In the genomic region with DNA sequence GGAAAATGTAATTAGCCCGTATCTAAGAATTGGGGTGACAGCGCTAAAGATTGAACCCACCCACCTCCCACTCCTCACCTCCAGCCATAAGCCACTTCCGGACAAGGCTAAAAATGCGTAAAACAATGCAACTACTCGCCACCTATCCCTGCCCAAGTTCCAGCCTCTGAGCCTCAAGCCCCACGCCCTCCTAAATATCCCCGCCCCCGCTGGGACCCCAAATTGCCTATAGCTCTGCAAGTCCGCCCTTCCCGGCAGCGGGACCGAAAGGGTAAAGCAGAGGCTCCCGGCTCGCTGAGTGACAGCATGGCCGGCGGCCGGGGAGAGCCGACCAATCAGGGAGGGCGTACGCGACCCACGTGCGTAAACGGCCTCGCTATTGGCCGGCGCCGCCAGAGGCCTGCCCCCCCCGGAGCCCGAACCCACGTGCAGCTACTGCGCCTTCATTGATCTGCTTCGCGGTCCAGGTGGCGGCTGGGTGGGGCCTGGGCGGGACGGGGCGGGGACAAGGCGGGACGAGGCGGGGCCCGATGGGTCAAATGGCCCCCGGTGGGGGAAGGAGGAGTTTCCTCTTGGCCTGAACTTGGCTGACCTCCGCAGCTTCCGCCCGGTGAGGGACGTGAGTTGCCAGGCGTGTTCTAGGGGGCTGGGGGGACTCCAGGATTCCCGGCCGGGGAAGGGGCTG, we compare ENCODE assay signal across 1 cellular context.
TF ChIP-seq lines count a peak whose summit lies in the region.

Gene TLE6, plus strand, starts transcription at position 564 of the 685 bp plus-strand sequence. CDS start 670 bp downstream, outside the sequence.

TF ChIP-seq in HepG2, 621 proteins besides CTCF, POLR2A, EP300 and RAD21 (continued from another document and continues in another):
- TF ChIP-seq ZBTB26 (CRISPR knock-in tag; IDR thresholded peaks at IDR 0.05; ENCODE audit: borderline replicate concordance) = 0 out of 2 replicates have a peak, but pooled peaks have one; percentile 20
- TF ChIP-seq RXRB (CRISPR knock-in tag; IDR thresholded peaks at IDR 0.05; ENCODE audit: borderline replicate concordance) = peak; percentile 94
- peak; percentile 50; the same call in 1 of the 2 replicates for TF ChIP-seq NFKB2 (CRISPR knock-in tag; IDR thresholded peaks at IDR 0.05; ENCODE audit: borderline replicate concordance)
- peak; percentile 44; the same call in 1 of the 2 replicates for TF ChIP-seq ZMYM3 (CRISPR knock-in tag; IDR thresholded peaks at IDR 0.05)
- peak; percentile 72 for TF ChIP-seq NR2F6 (IDR thresholded peaks at IDR 0.05)
- TF ChIP-seq NR2F6 (CRISPR knock-in tag; IDR thresholded peaks at IDR 0.05) = peak; percentile 77
- no peak for TF ChIP-seq LCORL (IDR thresholded peaks at IDR 0.05)
- peak; percentile 71 for TF ChIP-seq LCORL (CRISPR knock-in tag; IDR thresholded peaks at IDR 0.05)
- no peak for TF ChIP-seq ZNF460 (CRISPR knock-in tag; IDR thresholded peaks at IDR 0.05; ENCODE audit: borderline replicate concordance)
- TF ChIP-seq MEF2D (CRISPR knock-in tag; IDR thresholded peaks at IDR 0.05) = peak; percentile 65; the same call in 1 of the 2 replicates
- peak; percentile 24; the same call in 1 of the 2 replicates for TF ChIP-seq GABPA (IDR thresholded peaks at IDR 0.05; ENCODE audit: low read depth, low read length)
- TF ChIP-seq GABPA (CRISPR knock-in tag; IDR thresholded peaks at IDR 0.05; ENCODE audit: low read depth) = peak; percentile 57; the same call in 1 of the 2 replicates
- TF ChIP-seq MYPOP (CRISPR knock-in tag; IDR thresholded peaks at IDR 0.05) = 0 out of 2 replicates have a peak, but pooled peaks have one; percentile 35
- no peak for TF ChIP-seq ZBTB40 (IDR thresholded peaks at IDR 0.05)
- TF ChIP-seq ZBTB40 (CRISPR knock-in tag; IDR thresholded peaks at IDR 0.05) = peak; percentile 64; the same call in 1 of the 2 replicates
- 0 out of 2 replicates have a peak, but pooled peaks have one; percentile 45 for TF ChIP-seq KDM2A (CRISPR knock-in tag; IDR thresholded peaks at IDR 0.05; ENCODE audit: borderline replicate concordance, low read depth)
- peak; percentile 38; the same call in 1 of the 2 replicates for TF ChIP-seq FOXA3 (CRISPR knock-in tag; IDR thresholded peaks at IDR 0.05)
- peak; percentile 26; the same call in 1 of the 2 replicates for TF ChIP-seq ZSCAN22 (CRISPR knock-in tag; IDR thresholded peaks at IDR 0.05)
- TF ChIP-seq, protein P1, sequence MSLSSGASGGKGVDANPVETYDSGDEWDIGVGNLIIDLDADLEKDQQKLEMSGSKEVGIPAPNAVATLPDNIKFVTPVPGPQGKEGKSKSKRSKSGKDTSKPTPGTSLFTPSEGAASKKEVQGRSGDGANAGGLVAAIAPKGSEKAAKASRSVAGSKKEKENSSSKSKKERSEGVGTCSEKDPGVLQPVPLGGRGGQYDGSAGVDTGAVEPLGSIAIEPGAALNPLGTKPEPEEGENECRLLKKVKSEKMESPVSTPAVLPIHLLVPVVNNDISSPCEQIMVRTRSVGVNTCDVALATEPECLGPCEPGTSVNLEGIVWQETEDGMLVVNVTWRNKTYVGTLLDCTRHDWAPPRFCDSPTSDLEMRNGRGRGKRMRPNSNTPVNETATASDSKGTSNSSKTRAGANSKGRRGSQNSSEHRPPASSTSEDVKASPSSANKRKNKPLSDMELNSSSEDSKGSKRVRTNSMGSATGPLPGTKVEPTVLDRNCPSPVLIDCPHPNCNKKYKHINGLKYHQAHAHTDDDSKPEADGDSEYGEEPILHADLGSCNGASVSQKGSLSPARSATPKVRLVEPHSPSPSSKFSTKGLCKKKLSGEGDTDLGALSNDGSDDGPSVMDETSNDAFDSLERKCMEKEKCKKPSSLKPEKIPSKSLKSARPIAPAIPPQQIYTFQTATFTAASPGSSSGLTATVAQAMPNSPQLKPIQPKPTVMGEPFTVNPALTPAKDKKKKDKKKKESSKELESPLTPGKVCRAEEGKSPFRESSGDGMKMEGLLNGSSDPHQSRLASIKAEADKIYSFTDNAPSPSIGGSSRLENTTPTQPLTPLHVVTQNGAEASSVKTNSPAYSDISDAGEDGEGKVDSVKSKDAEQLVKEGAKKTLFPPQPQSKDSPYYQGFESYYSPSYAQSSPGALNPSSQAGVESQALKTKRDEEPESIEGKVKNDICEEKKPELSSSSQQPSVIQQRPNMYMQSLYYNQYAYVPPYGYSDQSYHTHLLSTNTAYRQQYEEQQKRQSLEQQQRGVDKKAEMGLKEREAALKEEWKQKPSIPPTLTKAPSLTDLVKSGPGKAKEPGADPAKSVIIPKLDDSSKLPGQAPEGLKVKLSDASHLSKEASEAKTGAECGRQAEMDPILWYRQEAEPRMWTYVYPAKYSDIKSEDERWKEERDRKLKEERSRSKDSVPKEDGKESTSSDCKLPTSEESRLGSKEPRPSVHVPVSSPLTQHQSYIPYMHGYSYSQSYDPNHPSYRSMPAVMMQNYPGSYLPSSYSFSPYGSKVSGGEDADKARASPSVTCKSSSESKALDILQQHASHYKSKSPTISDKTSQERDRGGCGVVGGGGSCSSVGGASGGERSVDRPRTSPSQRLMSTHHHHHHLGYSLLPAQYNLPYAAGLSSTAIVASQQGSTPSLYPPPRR (CRISPR knock-in tag; IDR thresholded peaks at IDR 0.05; ENCODE audit: borderline replicate concordance) = peak; percentile 86; the same call in 1 of the 2 replicates
- no peak for TF ChIP-seq FOSL2 (CRISPR knock-in tag; IDR thresholded peaks at IDR 0.05)
- no peak for TF ChIP-seq CC2D1A (CRISPR knock-in tag; IDR thresholded peaks at IDR 0.05)
- TF ChIP-seq ZNF772 (CRISPR knock-in tag; IDR thresholded peaks at IDR 0.05) = peak; percentile 27; the same call in 1 of the 2 replicates
- TF ChIP-seq, protein P2, sequence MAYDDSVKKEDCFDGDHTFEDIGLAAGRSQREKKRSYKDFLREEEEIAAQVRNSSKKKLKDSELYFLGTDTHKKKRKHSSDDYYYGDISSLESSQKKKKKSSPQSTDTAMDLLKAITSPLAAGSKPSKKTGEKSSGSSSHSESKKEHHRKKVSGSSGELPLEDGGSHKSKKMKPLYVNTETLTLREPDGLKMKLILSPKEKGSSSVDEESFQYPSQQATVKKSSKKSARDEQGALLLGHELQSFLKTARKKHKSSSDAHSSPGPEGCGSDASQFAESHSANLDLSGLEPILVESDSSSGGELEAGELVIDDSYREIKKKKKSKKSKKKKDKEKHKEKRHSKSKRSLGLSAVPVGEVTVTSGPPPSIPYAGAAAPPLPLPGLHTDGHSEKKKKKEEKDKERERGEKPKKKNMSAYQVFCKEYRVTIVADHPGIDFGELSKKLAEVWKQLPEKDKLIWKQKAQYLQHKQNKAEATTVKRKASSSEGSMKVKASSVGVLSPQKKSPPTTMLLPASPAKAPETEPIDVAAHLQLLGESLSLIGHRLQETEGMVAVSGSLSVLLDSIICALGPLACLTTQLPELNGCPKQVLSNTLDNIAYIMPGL (CRISPR knock-in tag; IDR thresholded peaks at IDR 0.05; ENCODE audit: borderline replicate concordance in 1 of 2, low read depth in 1 of 2) = peak in 1 of 2 experiments; percentile 24; a peak in 2 of 4 replicates
- peak; percentile 44 for TF ChIP-seq TFDP2 (CRISPR knock-in tag; IDR thresholded peaks at IDR 0.05)
- TF ChIP-seq ZKSCAN1 (IDR thresholded peaks at IDR 0.05; ENCODE audit: low read length) = no peak
- no peak for TF ChIP-seq SP1 (IDR thresholded peaks at IDR 0.05)
- peak; percentile 89 for TF ChIP-seq SP1 (CRISPR knock-in tag; IDR thresholded peaks at IDR 0.05)
- TF ChIP-seq ZFP1 (CRISPR knock-in tag; IDR thresholded peaks at IDR 0.05) = no peak
- peak; percentile 76; the same call in 1 of the 2 replicates for TF ChIP-seq GMEB1 (CRISPR knock-in tag; IDR thresholded peaks at IDR 0.05; ENCODE audit: borderline replicate concordance)
- peak; percentile 76 for TF ChIP-seq SP2 (CRISPR knock-in tag; IDR thresholded peaks at IDR 0.05)
- peak; percentile 98 for TF ChIP-seq SAP130 (CRISPR knock-in tag; IDR thresholded peaks at IDR 0.05; ENCODE audit: low read depth)
